1 cellular context compared by ENCODE assay signal in the genomic region with DNA sequence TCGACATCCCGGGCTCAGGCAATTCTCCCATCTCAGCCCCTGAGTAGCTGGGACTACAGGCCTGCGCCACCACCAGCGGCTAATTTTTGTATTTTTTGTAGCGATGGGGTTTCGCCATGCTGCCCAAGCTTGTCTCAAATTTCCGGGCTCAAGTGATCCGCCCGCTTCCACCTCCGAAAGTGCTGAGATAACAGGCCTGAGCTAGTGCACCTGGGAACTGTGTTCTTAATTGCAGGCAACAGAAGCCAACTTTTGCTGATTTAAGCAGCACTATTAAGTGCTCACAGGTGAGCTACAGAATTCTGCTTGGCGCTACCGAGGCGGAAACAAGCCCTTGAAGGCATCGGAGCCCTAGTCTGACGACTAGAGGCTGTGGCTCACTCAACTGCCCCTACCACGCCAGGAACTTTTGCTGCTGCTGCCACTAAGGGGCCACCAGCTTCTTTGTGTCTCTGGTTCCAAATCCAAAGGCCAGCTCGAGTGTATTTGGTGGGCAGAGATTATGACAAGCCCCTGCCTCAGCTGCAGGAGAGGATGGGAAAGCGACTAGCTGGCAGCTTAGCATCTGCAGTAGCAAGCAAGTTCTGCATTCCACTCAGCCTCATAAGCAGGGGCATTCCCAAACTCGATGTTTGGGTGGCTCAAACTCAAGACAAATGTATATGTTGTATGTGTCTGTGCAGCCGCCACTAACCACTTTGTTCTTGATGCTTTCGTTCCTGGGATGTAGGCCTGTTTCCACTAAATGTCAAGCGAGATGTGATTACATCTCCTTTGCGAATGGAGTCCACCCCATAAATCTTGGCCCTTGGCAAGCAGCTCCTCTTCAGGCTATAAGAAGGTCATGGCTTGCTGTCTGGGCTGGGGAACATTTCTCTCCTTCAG.
TF ChIP-seq lines count a peak whose summit lies in the region.

No MANE protein-coding gene starts in this region.

TF ChIP-seq in K562, 482 proteins besides CTCF, POLR2A, EP300 and RAD21:
- peak; percentile 78 for TF ChIP-seq MEIS2 (IDR thresholded peaks at IDR 0.05; ENCODE audit: partially characterized antibody)
- TF ChIP-seq, protein P1, sequence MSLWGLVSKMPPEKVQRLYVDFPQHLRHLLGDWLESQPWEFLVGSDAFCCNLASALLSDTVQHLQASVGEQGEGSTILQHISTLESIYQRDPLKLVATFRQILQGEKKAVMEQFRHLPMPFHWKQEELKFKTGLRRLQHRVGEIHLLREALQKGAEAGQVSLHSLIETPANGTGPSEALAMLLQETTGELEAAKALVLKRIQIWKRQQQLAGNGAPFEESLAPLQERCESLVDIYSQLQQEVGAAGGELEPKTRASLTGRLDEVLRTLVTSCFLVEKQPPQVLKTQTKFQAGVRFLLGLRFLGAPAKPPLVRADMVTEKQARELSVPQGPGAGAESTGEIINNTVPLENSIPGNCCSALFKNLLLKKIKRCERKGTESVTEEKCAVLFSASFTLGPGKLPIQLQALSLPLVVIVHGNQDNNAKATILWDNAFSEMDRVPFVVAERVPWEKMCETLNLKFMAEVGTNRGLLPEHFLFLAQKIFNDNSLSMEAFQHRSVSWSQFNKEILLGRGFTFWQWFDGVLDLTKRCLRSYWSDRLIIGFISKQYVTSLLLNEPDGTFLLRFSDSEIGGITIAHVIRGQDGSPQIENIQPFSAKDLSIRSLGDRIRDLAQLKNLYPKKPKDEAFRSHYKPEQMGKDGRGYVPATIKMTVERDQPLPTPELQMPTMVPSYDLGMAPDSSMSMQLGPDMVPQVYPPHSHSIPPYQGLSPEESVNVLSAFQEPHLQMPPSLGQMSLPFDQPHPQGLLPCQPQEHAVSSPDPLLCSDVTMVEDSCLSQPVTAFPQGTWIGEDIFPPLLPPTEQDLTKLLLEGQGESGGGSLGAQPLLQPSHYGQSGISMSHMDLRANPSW (CRISPR knock-in tag; IDR thresholded peaks at IDR 0.05) = no peak
- TF ChIP-seq, protein P2, sequence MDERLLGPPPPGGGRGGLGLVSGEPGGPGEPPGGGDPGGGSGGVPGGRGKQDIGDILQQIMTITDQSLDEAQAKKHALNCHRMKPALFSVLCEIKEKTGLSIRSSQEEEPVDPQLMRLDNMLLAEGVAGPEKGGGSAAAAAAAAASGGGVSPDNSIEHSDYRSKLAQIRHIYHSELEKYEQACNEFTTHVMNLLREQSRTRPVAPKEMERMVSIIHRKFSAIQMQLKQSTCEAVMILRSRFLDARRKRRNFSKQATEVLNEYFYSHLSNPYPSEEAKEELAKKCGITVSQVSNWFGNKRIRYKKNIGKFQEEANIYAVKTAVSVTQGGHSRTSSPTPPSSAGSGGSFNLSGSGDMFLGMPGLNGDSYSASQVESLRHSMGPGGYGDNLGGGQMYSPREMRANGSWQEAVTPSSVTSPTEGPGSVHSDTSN (CRISPR knock-in tag; IDR thresholded peaks at IDR 0.05; ENCODE audit: low read depth) = no peak
- TF ChIP-seq, protein P2 (tag; conservative IDR thresholded peaks at IDR 0.05; ENCODE audit: low read depth) = peak; percentile 84
- TF ChIP-seq, protein P3, sequence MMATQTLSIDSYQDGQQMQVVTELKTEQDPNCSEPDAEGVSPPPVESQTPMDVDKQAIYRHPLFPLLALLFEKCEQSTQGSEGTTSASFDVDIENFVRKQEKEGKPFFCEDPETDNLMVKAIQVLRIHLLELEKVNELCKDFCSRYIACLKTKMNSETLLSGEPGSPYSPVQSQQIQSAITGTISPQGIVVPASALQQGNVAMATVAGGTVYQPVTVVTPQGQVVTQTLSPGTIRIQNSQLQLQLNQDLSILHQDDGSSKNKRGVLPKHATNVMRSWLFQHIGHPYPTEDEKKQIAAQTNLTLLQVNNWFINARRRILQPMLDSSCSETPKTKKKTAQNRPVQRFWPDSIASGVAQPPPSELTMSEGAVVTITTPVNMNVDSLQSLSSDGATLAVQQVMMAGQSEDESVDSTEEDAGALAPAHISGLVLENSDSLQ (IDR thresholded peaks at IDR 0.05) = peak; percentile 58; the same call in 1 of the 2 replicates
